22 cellular contexts compared by ENCODE assay signal in genomic region chr2:225690153-225690552, GRCh38.
DNase-seq lines count a peak whose midpoint lies in the region; ATAC-seq, FAIRE-seq and TF ChIP-seq lines count a peak whose summit lies in the region.
"Had no signal": no experiment of that assay in that cellular context is flagged by ENCODE, and none has a peak within 500 bp of the region (broad histone marks: within the 10 kb centered on the region; RNA-seq: fewer than 3 reads in every experiment).

No MANE protein-coding gene starts in this region.

- dilution Hi-C loops in IMR-90 (cut with HindIII; ENCODE audit: low sequenced_read_pairs, unreplicated experiment): no loop called here

- H3K23ac ChIP-seq in IMR-90 (ENCODE audit: low read depth, low read length): no peak overlapping the region
- H3K23ac ChIP-seq in H1 (ENCODE audit: insufficient read length): no peak overlapping the region

- H4K5ac ChIP-seq in IMR-90 (ENCODE audit: low read depth, low read length): no peak overlapping the region
- no peak overlapping the region for H4K5ac ChIP-seq in H1 (ENCODE audit: insufficient read length, low read depth, low read length)

- ATAC-seq in A549 (no peak), IMR-90 (ENCODE audit: low read depth) (no peak), lower lobe of right lung (no peak)
- ATAC-seq: CD8-positive, alpha-beta T cell had no signal

- intact Hi-C loops in IMR-90 (cut with micrococcal nuclease): no loop called here
- intact Hi-C loops in lower lobe of right lung (cut with DNase I): no loop called here

- H3K14ac ChIP-seq in IMR-90 (replicated peaks; ENCODE audit: low read depth, low read length) (no peak overlapping the region), H1 (ENCODE audit: insufficient read length) (no peak overlapping the region)

- no peak overlapping the region for H2BK15ac ChIP-seq in IMR-90 (ENCODE audit: low read depth, low read length)
- no peak overlapping the region for H2BK15ac ChIP-seq in H1 (ENCODE audit: low read length)

- no peaks in the 10 kb centered on the region for H3K79me1 ChIP-seq in IMR-90 (ENCODE audit: low read depth in 1 of 2, low read length in 2 of 2)
- H3K79me1 ChIP-seq in H1 (ENCODE audit: low read depth, low read length): no peaks in the 10 kb centered on the region

- no peaks in the 10 kb centered on the region for H3K79me2 ChIP-seq in H1 (ENCODE audit: control insufficient read depth in 1 of 2, insufficient read depth in 2 of 2, low read length in 2 of 2)

- POLR2A ChIA-PET in A549 (lab: Yijun Ruan, JAX): no interaction called here
- POLR2A ChIA-PET in IMR-90 (lab: Charles Lee; ENCODE audit: unreplicated experiment): no interaction called here
- POLR2A ChIA-PET in H1 (lab: Charles Lee; ENCODE audit: partially characterized antibody): no interaction called here

- H4K91ac ChIP-seq in IMR-90 (ENCODE audit: insufficient read depth, low read depth, low read length): no peak overlapping the region
- H4K91ac ChIP-seq in H1 (replicated peaks; ENCODE audit: insufficient read length, low read length): no peak overlapping the region

- H3K56ac ChIP-seq in IMR-90 (ENCODE audit: extremely low read depth, insufficient read depth, low read length) (no peak overlapping the region), H1 (replicated peaks; ENCODE audit: insufficient read length, low read depth, low read length) (no peak overlapping the region)

- H2AK9ac ChIP-seq in IMR-90 (replicated peaks; ENCODE audit: low read depth, low read length, poor library complexity): no peak overlapping the region

- H2BK12ac ChIP-seq in H1 (ENCODE audit: low read depth, low read length): no peak overlapping the region

- TF ChIP-seq POLR2A in A549 (IDR thresholded peaks at IDR 0.05; ENCODE audit: low read length) (no peak), IMR-90 (IDR thresholded peaks at IDR 0.05; ENCODE audit: low read depth, low read length) (no peak), H1 (IDR thresholded peaks at IDR 0.05; ENCODE audit: control extremely low read depth in 1 of 2, low read depth in 2 of 2, low read length in 2 of 2) (no peak)

- H3K4me2 ChIP-seq in A549: no peak overlapping the region
- H3K4me2 ChIP-seq in IMR-90 (ENCODE audit: low read depth, low read length): no peak overlapping the region
- no peak overlapping the region for H3K4me2 ChIP-seq in H1 (ENCODE audit: insufficient read depth in 1 of 2, low read depth in 2 of 2, low read length in 2 of 2)
- H3K4me2 ChIP-seq: BLaER1 treated with 17β-estradiol and CSF1 and Interleukin-3, amounts not matched to agents 10 nM and 100 nM had no signal

- TF ChIP-seq CTCF in A549 (IDR thresholded peaks at IDR 0.05) (no peak), IMR-90 (conservative IDR thresholded peaks at IDR 0.05; ENCODE audit: low read depth, low read length) (no peak), H1 (IDR thresholded peaks at IDR 0.05; ENCODE audit: control extremely low read depth in 1 of 3, insufficient read depth in 1 of 3, low read depth in 1 of 3, low read length in 3 of 3) (no peak), lower lobe of right lung (IDR thresholded peaks at IDR 0.05) (no peak)

- no peak overlapping the region for H3K27ac ChIP-seq in A549
- no peak overlapping the region for H3K27ac ChIP-seq in IMR-90 (ENCODE audit: insufficient read depth, low read length)
- no peak overlapping the region for H3K27ac ChIP-seq in H1 (ENCODE audit: low read depth, low read length)
- H3K27ac ChIP-seq in small intestine (ENCODE audit: low read depth in 1 of 2, low read length in 1 of 2): no peak overlapping the region
- no peak overlapping the region for H3K27ac ChIP-seq in lower lobe of right lung
- H3K27ac ChIP-seq: BLaER1 treated with 17β-estradiol and CSF1 and Interleukin-3, amounts not matched to agents 10 nM and 100 nM; C4-2B had no signal

- in situ Hi-C loops in IMR-90 (cut with MboI; ENCODE audit: low sequenced_read_pairs): no loop called here

- H3K9ac ChIP-seq in IMR-90 (ENCODE audit: low read depth, low read length): no peak overlapping the region
- H3K9ac ChIP-seq in H1 (replicated peaks in 1 of 4; ENCODE audit: extremely low read depth in 1 of 4, low read depth in 3 of 4, low read length in 3 of 4): no peak overlapping the region
- H3K9ac ChIP-seq: BLaER1 treated with 17β-estradiol and CSF1 and Interleukin-3, amounts not matched to agents 10 nM and 100 nM had no signal

- FAIRE-seq in A549 (lab: Jason Lieb, UNC) (no peak), H1 (lab: Jason Lieb, UNC) (no peak), small intestine (lab: Jason Lieb, UNC) (peak; percentile 5), urothelium cell line (lab: Jason Lieb, UNC) (no peak)
- FAIRE-seq: A204.1, D721Med, G401.6, GM12891, GM19239 had no signal

- H3K9me1 ChIP-seq in IMR-90 (ENCODE audit: insufficient read depth, low read length): no peaks in the 10 kb centered on the region

- H2BK5ac ChIP-seq in IMR-90 (ENCODE audit: low read depth, low read length, poor library complexity, severe bottlenecking) (no peak overlapping the region), H1 (ENCODE audit: low read depth, low read length) (no peak overlapping the region)

- H3K4me1 ChIP-seq in A549 (no peaks in the 10 kb centered on the region), IMR-90 (ENCODE audit: control insufficient read depth, insufficient read depth, low read length) (no peaks in the 10 kb centered on the region), H1 (replicated peaks in 1 of 4; ENCODE audit: control insufficient read depth in 3 of 4, insufficient read depth in 4 of 4, low read length in 3 of 4) (no peaks in the 10 kb centered on the region), small intestine (ENCODE audit: control insufficient read depth in 2 of 2, insufficient read depth in 1 of 2, low read depth in 1 of 2, low read length in 1 of 2) (no peaks in the 10 kb centered on the region), lower lobe of right lung (no peaks in the 10 kb centered on the region)
- H3K4me1 ChIP-seq: BLaER1 treated with 17β-estradiol and CSF1 and Interleukin-3, amounts not matched to agents 10 nM and 100 nM; Caco-2 had no signal

- no peak overlapping the region for H2BK120ac ChIP-seq in IMR-90 (ENCODE audit: low read depth, low read length)
- H2BK120ac ChIP-seq in H1 (replicated peaks; ENCODE audit: low read depth, low read length): no peak overlapping the region

- no peak overlapping the region for H3K4ac ChIP-seq in IMR-90 (ENCODE audit: low read depth, low read length)
- H3K4ac ChIP-seq in H1 (replicated peaks; ENCODE audit: insufficient read length, low read depth, low read length): no peak overlapping the region

- DNase-seq in A549 (ENCODE audit: low read depth in 1 of 2, low spot score in 1 of 2) (no peak), IMR-90 (no peak), H1 (ENCODE audit: low read depth in 1 of 2, low spot score in 2 of 2) (no peak), small intestine (no peak), NCI-H446 treated with DMSO at 0.1 percent for 48 hours (lab: John Stamatoyannopoulos, UW) (no peak), lower lobe of right lung (no peak), urothelium cell line (ENCODE audit: low spot score) (no peak)
- DNase-seq: 8988T; AML-193; Caco-2; Calu3; CD4-positive, alpha-beta T cell; CD8-positive, alpha-beta T cell; DMS79 treated with DMSO at 0.1 percent for 48 hours; GF-D8 had no signal

- H2AK5ac ChIP-seq in IMR-90 (ENCODE audit: low read depth, low read length): no peak overlapping the region
- no peak overlapping the region for H2AK5ac ChIP-seq in H1 (ENCODE audit: low read depth, low read length)

- no peaks in the 10 kb centered on the region for H4K20me1 ChIP-seq in IMR-90 (ENCODE audit: insufficient read depth, low read length)
- no peaks in the 10 kb centered on the region for H4K20me1 ChIP-seq in H1 (replicated peaks in 1 of 2; ENCODE audit: control insufficient read depth in 1 of 2, insufficient read depth in 2 of 2, low read length in 2 of 2)
- H4K20me1 ChIP-seq: BLaER1 treated with 17β-estradiol and CSF1 and Interleukin-3, amounts not matched to agents 10 nM and 100 nM had no signal

- no peaks in the 10 kb centered on the region for H3K9me3 ChIP-seq in A549
- H3K9me3 ChIP-seq in IMR-90 (ENCODE audit: control insufficient read depth, insufficient read depth, low read length): no peaks in the 10 kb centered on the region
- H3K9me3 ChIP-seq in H1 (ENCODE audit: insufficient read depth in 2 of 2, low read depth in 1 of 2, low read length in 1 of 2): no peaks in the 10 kb centered on the region
- H3K9me3 ChIP-seq in small intestine (ENCODE audit: control insufficient read depth, low read depth): no peaks in the 10 kb centered on the region
- H3K9me3 ChIP-seq in lower lobe of right lung: no peaks in the 10 kb centered on the region
- H3K9me3 ChIP-seq: BLaER1 treated with 17β-estradiol and CSF1 and Interleukin-3, amounts not matched to agents 10 nM and 100 nM; Caco-2 had no signal

- H3K4me3 ChIP-seq in A549: no peak overlapping the region
- no peak overlapping the region for H3K4me3 ChIP-seq in IMR-90 (ENCODE audit: insufficient read depth, low read depth, low read length)
- no peak overlapping the region for H3K4me3 ChIP-seq in H1 (ENCODE audit: extremely low read depth in 1 of 4, insufficient read depth in 2 of 4, low read depth in 3 of 4, low read length in 4 of 4)
- no peak overlapping the region for H3K4me3 ChIP-seq in small intestine (ENCODE audit: low read depth in 1 of 2, low read length in 2 of 2)
- H3K4me3 ChIP-seq in lower lobe of right lung: no peak overlapping the region
- H3K4me3 ChIP-seq: BLaER1 treated with 17β-estradiol and CSF1 and Interleukin-3, amounts not matched to agents 10 nM and 100 nM had no signal

- TF ChIP-seq RAD21 in A549 (conservative IDR thresholded peaks at IDR 0.05 in 1 of 2, IDR thresholded peaks at IDR 0.05 in 1 of 2) (no peak), IMR-90 (IDR thresholded peaks at IDR 0.05; ENCODE audit: low read length) (no peak), H1 (IDR thresholded peaks at IDR 0.05 in 1 of 2, conservative IDR thresholded peaks at IDR 0.05 in 1 of 2; ENCODE audit: low read depth in 2 of 2, low read length in 2 of 2) (no peak)

- 91% methylated on average over 1 of the region's 1 CpG for WGBS in A549 (ENCODE audit: missing lambda C conversion rate)
- no CpG with 5 or more reads among the region's 1 CpG for WGBS in IMR-90 (ENCODE audit: extremely low coverage in 2 of 2, insufficient read length in 1 of 2), 2 experiments
- 81% methylated on average over 1 of the region's 1 CpG; no CpG with 5 or more reads in 1 of the 2 experiments for WGBS in H1 (ENCODE audit: extremely low coverage in 1 of 2, insufficient coverage in 1 of 2, insufficient read length in 1 of 2, insufficient replicate concordance in 2 of 2, low coverage in 1 of 2, low lambda C conversion rate in 2 of 2, missing lambda C conversion rate in 1 of 2), 2 experiments
- WGBS in small intestine, 3 donors: 56 to 77% (median 56%) methylated on average over 1 of the region's 1 CpG

- CTCF ChIA-PET in A549 (lab: Yijun Ruan, JAX) (no interaction called here), IMR-90 (lab: Yijun Ruan, JAX) (no interaction called here), H1 (lab: Charles Lee; ENCODE audit: partially characterized antibody) (interaction anchor here (1.5 kb wide), 1 partner anchor 1112 kb away, joined by 3 read pairs; no protein-coding TSS in a partner anchor)

- TF ChIP-seq EP300 in A549 (IDR thresholded peaks at IDR 0.05) (no peak), H1 (IDR thresholded peaks at IDR 0.05; ENCODE audit: borderline replicate concordance in 1 of 2, low read depth in 2 of 2, low read length in 2 of 2) (no peak)

- no TSS peak for BruUV-seq in IMR-90 (replicated peaks; lab: Mats Ljungman, UMichigan)

- no peaks in the 10 kb centered on the region for H3K23me2 ChIP-seq in H1 (ENCODE audit: low read depth, low read length)

- H3K27me3 ChIP-seq in IMR-90 (ENCODE audit: control insufficient read depth, insufficient read depth, low read length) (no peaks in the 10 kb centered on the region), H1 (replicated peaks in 1 of 4; ENCODE audit: control insufficient read depth in 3 of 4, extremely low read depth in 1 of 4, insufficient read depth in 3 of 4, low read length in 3 of 4) (no peaks in the 10 kb centered on the region), small intestine (ENCODE audit: control insufficient read depth in 2 of 2, insufficient read depth in 2 of 2, low read length in 2 of 2) (no peaks in the 10 kb centered on the region), lower lobe of right lung (ENCODE audit: low read depth) (no peaks in the 10 kb centered on the region)
- H3K27me3 ChIP-seq: BLaER1 treated with 17β-estradiol and CSF1 and Interleukin-3, amounts not matched to agents 10 nM and 100 nM had no signal

- no peak overlapping the region for H3K18ac ChIP-seq in IMR-90 (ENCODE audit: low read depth, low read length)
- no peak overlapping the region for H3K18ac ChIP-seq in H1 (ENCODE audit: extremely low read depth, low read length)

- no peak overlapping the region for H2BK20ac ChIP-seq in IMR-90 (ENCODE audit: low read depth, low read length)
- H2BK20ac ChIP-seq in H1 (ENCODE audit: low read length): no peak overlapping the region

- H3K36me3 ChIP-seq in IMR-90 (ENCODE audit: control insufficient read depth, insufficient read depth, low read length): no peaks in the 10 kb centered on the region
- no peaks in the 10 kb centered on the region for H3K36me3 ChIP-seq in H1 (ENCODE audit: control insufficient read depth in 2 of 4, insufficient read depth in 4 of 4, low read length in 3 of 4)
- H3K36me3 ChIP-seq in small intestine (ENCODE audit: control insufficient read depth in 2 of 2, insufficient read depth in 2 of 2, low read length in 2 of 2): no peaks in the 10 kb centered on the region
- H3K36me3 ChIP-seq in lower lobe of right lung: no peaks in the 10 kb centered on the region
- H3K36me3 ChIP-seq: BLaER1 treated with 17β-estradiol and CSF1 and Interleukin-3, amounts not matched to agents 10 nM and 100 nM had no signal

- H4K8ac ChIP-seq in IMR-90 (ENCODE audit: low read depth in 2 of 2, low read length in 2 of 2) (no peak overlapping the region), H1 (ENCODE audit: extremely low read depth, insufficient read depth, low read length) (no peak overlapping the region)

- H2AFZ ChIP-seq in IMR-90 (replicated peaks; ENCODE audit: low read length, poor library complexity) (no peak overlapping the region), H1 (ENCODE audit: low read length) (no peak overlapping the region)

Comparison
In these comparisons a context has a peak if more than half of its experiments do, and no peak if none do; other contexts are left out.
1. Of the 18 proteins assayed by ChIP-seq in both H1 and A549: peak only in H1: none; only in A549: none; in both: MAFK; in neither: 17.